ENCODE assay signal across 9 cellular contexts in genomic region chr1:16032388-16033100, GRCh38. TPM values are rescaled to one million over a fixed set of nuclear protein-coding genes. Genes with fewer than 3 reads are reported as not detected.
DNase-seq lines count a peak whose midpoint lies in the region; ATAC-seq and TF ChIP-seq lines count a peak whose summit lies in the region.
"Had no signal": no experiment of that assay in that cellular context is flagged by ENCODE, and none has a peak within 500 bp of the region (broad histone marks: within the 10 kb centered on the region; RNA-seq: fewer than 3 reads in every experiment).

No MANE protein-coding gene starts in this region.

- no peak overlapping the region for H3K4me3 ChIP-seq in fibroblast of lung (replicated peaks in 1 of 4; ENCODE audit: control extremely low read depth in 1 of 4, insufficient read depth in 1 of 4, low read depth in 3 of 4, low read length in 4 of 4)
- H3K4me3 ChIP-seq in thoracic aorta = no peak overlapping the region

- no peaks in the 10 kb centered on the region for H3K79me2 ChIP-seq in fibroblast of lung (ENCODE audit: control insufficient read depth, insufficient read depth, low read length)

- H3K27me3 ChIP-seq in fibroblast of lung (ENCODE audit: control insufficient read depth, insufficient read depth, low read length) (no peaks in the 10 kb centered on the region), thoracic aorta (replicated peaks; ENCODE audit: insufficient read depth) (no peaks in the 10 kb centered on the region)

- no peak overlapping the region for H3K9ac ChIP-seq in fibroblast of lung (ENCODE audit: insufficient read depth, low read length)

- DNase-seq in GM03348 (ENCODE audit: low spot score) = peak; percentile 96
- DNase-seq in NOMO-1 treated with DMSO at 0.1 percent for 48 hours (lab: John Stamatoyannopoulos, UW; ENCODE audit: unreplicated experiment) = peak; percentile 74
- DNase-seq in activated T-cell treated with anti-CD3 and anti-CD28 coated beads for 24 hours (ENCODE audit: low read depth) = peak; percentile 42
- DNase-seq in fibroblast of lung (ENCODE audit: low read depth in 2 of 2) = peak; percentile 79
- DNase-seq in natural killer cell = peak; percentile 37
- peak; percentile 69 for DNase-seq in thoracic aorta (ENCODE audit: low spot score)

- no peaks in the 10 kb centered on the region for H3K9me3 ChIP-seq in fibroblast of lung (ENCODE audit: control insufficient read depth, insufficient read depth, low read depth, low read length)
- H3K9me3 ChIP-seq in thoracic aorta = no peaks in the 10 kb centered on the region

- ATAC-seq in HG03139 (IDR thresholded peaks at IDR 0.05; ENCODE audit: unreplicated experiment) (peak; percentile 61), natural killer cell (peak; percentile 75 to 98 (median 95)), thoracic aorta (ENCODE audit: insufficient number of reproducible peaks, low FRiP score, low read depth) (peak; percentile 59), GM18873 (IDR thresholded peaks at IDR 0.05; ENCODE audit: low FRiP score, unreplicated experiment) (no peak)

- H3K4me2 ChIP-seq in fibroblast of lung (ENCODE audit: extremely low read depth, insufficient read depth, low read length) = no peak overlapping the region

- intact Hi-C loops in natural killer cell (cut with micrococcal nuclease) = no loop called here

- H3K4me1 ChIP-seq in fibroblast of lung (ENCODE audit: control insufficient read depth, extremely low read depth, insufficient read depth, low read length) = no peaks in the 10 kb centered on the region
- H3K4me1 ChIP-seq in thoracic aorta (ENCODE audit: control insufficient read depth in 1 of 2, low read depth in 2 of 2) = peaks cover 0 to 5% of the 10 kb centered on the region in 2 donors

- H3K36me3 ChIP-seq in fibroblast of lung (ENCODE audit: control insufficient read depth, insufficient read depth, low read length) (no peaks in the 10 kb centered on the region), thoracic aorta (no peaks in the 10 kb centered on the region)

- H3K27ac Mint-ChIP-seq in natural killer cell = no peak overlapping the region

- TF ChIP-seq CTCF in fibroblast of lung (conservative IDR thresholded peaks at IDR 0.05 in 1 of 2, IDR thresholded peaks at IDR 0.05 in 1 of 2; ENCODE audit: low read depth in 1 of 2, low read length in 2 of 2) (peak; percentile 93 to 98), natural killer cell (IDR thresholded peaks at IDR 0.05) (peak; percentile 53), thoracic aorta (IDR thresholded peaks at IDR 0.05) (peak; percentile 100)

- H4K20me1 ChIP-seq in fibroblast of lung (ENCODE audit: control insufficient read depth, extremely low read depth, insufficient read depth, low read length) = no peaks in the 10 kb centered on the region

- H3K27ac ChIP-seq in fibroblast of lung (ENCODE audit: insufficient read depth, low read length) = no peak overlapping the region
- no peak overlapping the region for H3K27ac ChIP-seq in thoracic aorta
- H3K27ac ChIP-seq: epithelial cell of prostate had no signal

- H3K4me1 Mint-ChIP-seq in natural killer cell = peaks cover 0 to under 1% of the 10 kb centered on the region in 2 donors

- no peak overlapping the region for H3K4me3 Mint-ChIP-seq in natural killer cell

- peaks cover 7 to 16% of the 10 kb centered on the region in 2 donors for H3K27me3 Mint-ChIP-seq in natural killer cell (ENCODE audit: low read depth in 2 of 2)

- no peaks in the 10 kb centered on the region for H3K9me3 Mint-ChIP-seq in natural killer cell

- no peaks in the 10 kb centered on the region for H3K36me3 Mint-ChIP-seq in natural killer cell

- H2AFZ ChIP-seq in fibroblast of lung (ENCODE audit: low read length) = no peak overlapping the region

RNA-seq across cellular contexts. Expression of gene CLCNKA, which starts 10.7 kb away (rescaled TPM):
- total RNA-seq in fibroblast of lung (under 0.01 TPM in 2 replicates), natural killer cell (under 1 TPM in 2 of 3 donors, not detected in 1; 0.16 to 0.33 TPM), thoracic aorta (1 to 10 TPM in 1 of 2 donors, not detected in 1; 4.7 TPM)
- polyA plus RNA-seq in fibroblast of lung = 0.05 TPM in 1 of 2 replicates, not detected in the other
- not detected in 2 replicates for polyA plus RNA-seq in fibroblast of lung (2012)
- not detected in 2 replicates for polyA minus RNA-seq in fibroblast of lung (ENCODE audit: low replicate concordance)

RNA-seq across cellular contexts. Expression of gene CLCNKB, which starts 11.0 kb away (rescaled TPM):
- under 0.01 and 0.33 TPM in 2 replicates for total RNA-seq in fibroblast of lung
- 0.07 and 0.09 TPM in 2 replicates for polyA plus RNA-seq in fibroblast of lung
- 0.05 TPM in 1 of 2 replicates, not detected in the other for polyA plus RNA-seq in fibroblast of lung (2012)
- polyA minus RNA-seq in fibroblast of lung (ENCODE audit: low replicate concordance) = not detected in 2 replicates
- not detected for total RNA-seq in natural killer cell
- not detected for total RNA-seq in thoracic aorta

RNA-seq across cellular contexts. Expression of gene HSPB7, which starts 14.7 kb away (rescaled TPM):
- total RNA-seq in fibroblast of lung = 1.0 and 4.5 TPM in 2 replicates
- polyA plus RNA-seq in fibroblast of lung = 10.1 and 14.2 TPM in 2 replicates
- 16.4 and 25.3 TPM in 2 replicates for polyA plus RNA-seq in fibroblast of lung (2012)
- 15.2 and 16.3 TPM in 2 replicates for polyA minus RNA-seq in fibroblast of lung (ENCODE audit: low replicate concordance)
- total RNA-seq in natural killer cell = not detected
- 100 to 1,000 TPM; 223 to 430 TPM for total RNA-seq in thoracic aorta

RNA-seq across cellular contexts. Expression of gene SRARP, which starts 28.5 kb away (rescaled TPM):
- total RNA-seq in fibroblast of lung (not detected in 2 replicates), natural killer cell (not detected), thoracic aorta (not detected)
- not detected in 2 replicates for polyA plus RNA-seq in fibroblast of lung
- not detected in 2 replicates for polyA plus RNA-seq in fibroblast of lung (2012)
- polyA minus RNA-seq in fibroblast of lung (ENCODE audit: low replicate concordance) = not detected in 2 replicates

RNA-seq across cellular contexts. Expression of gene FAM131C, which starts 40.9 kb away (rescaled TPM):
- total RNA-seq in fibroblast of lung (0.26 and 0.50 TPM in 2 replicates), natural killer cell (not detected), thoracic aorta (not detected)
- polyA plus RNA-seq in fibroblast of lung = 0.26 and 0.34 TPM in 2 replicates
- polyA plus RNA-seq in fibroblast of lung (2012) = 0.66 and 0.91 TPM in 2 replicates
- 2.0 and 2.6 TPM in 2 replicates for polyA minus RNA-seq in fibroblast of lung (ENCODE audit: low replicate concordance)

Comparison
In these comparisons a context has a peak if more than half of its experiments do, and no peak if none do; other contexts are left out.
1. DNase-seq: peak in every context shown above with its lines; median percentile 96 in GM03348; 79 in fibroblast of lung; 74 in NOMO-1 treated with DMSO at 0.1 percent for 48 hours; 69 in thoracic aorta; 42 in activated T-cell treated with anti-CD3 and anti-CD28 coated beads for 24 hours; 37 in natural killer cell.
2. RNA of gene HSPB7, which starts 14.7 kb away (total RNA-seq): 223 to 430 TPM in thoracic aorta; 1.0 to 4.5 TPM in fibroblast of lung and not detected in natural killer cell; every median in the first group is over 10 times any median in the second.
3. Peak in every context shown above with its lines, with median percentiles within 50 percentile points of each other: CTCF ChIP-seq.